ENCODE assay signal across 1 cellular context in the genomic region with DNA sequence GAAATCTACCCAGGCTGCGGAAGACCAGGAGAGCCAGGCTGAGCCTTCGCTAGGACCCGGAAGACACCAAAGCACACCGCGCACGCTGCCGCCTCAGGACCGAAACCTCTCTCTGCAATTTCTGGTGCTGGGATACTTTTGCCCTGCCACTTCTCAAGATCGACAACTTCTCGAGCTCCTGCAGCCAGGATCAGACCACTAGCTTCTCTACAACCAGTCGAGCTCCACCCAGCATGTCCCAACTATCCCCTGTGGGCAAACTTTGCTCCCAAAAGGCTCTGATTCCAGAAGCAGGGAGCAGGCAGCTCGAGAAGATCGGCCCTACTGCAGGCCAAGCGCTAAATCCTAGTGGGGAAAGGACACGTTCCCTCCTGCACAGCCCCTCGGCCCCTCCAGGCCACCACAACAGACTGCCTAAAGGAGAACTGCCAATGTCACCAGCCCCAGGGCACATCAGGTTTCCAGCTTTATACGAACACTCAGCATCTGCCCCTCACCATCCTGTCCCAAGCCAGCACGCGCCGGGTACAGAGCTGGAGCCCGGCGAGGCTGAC.
TF ChIP-seq lines count a peak whose summit lies in the region.

No MANE protein-coding gene starts in this region.

TF ChIP-seq in GM12878, 131 proteins besides CTCF, POLR2A, EP300 and RAD21 (continues in another document):
- peak; percentile 75; the same call in 1 of the 2 replicates for TF ChIP-seq POLR2AphosphoS5 (IDR thresholded peaks at IDR 0.05; ENCODE audit: low read length)
- TF ChIP-seq, protein P1, sequence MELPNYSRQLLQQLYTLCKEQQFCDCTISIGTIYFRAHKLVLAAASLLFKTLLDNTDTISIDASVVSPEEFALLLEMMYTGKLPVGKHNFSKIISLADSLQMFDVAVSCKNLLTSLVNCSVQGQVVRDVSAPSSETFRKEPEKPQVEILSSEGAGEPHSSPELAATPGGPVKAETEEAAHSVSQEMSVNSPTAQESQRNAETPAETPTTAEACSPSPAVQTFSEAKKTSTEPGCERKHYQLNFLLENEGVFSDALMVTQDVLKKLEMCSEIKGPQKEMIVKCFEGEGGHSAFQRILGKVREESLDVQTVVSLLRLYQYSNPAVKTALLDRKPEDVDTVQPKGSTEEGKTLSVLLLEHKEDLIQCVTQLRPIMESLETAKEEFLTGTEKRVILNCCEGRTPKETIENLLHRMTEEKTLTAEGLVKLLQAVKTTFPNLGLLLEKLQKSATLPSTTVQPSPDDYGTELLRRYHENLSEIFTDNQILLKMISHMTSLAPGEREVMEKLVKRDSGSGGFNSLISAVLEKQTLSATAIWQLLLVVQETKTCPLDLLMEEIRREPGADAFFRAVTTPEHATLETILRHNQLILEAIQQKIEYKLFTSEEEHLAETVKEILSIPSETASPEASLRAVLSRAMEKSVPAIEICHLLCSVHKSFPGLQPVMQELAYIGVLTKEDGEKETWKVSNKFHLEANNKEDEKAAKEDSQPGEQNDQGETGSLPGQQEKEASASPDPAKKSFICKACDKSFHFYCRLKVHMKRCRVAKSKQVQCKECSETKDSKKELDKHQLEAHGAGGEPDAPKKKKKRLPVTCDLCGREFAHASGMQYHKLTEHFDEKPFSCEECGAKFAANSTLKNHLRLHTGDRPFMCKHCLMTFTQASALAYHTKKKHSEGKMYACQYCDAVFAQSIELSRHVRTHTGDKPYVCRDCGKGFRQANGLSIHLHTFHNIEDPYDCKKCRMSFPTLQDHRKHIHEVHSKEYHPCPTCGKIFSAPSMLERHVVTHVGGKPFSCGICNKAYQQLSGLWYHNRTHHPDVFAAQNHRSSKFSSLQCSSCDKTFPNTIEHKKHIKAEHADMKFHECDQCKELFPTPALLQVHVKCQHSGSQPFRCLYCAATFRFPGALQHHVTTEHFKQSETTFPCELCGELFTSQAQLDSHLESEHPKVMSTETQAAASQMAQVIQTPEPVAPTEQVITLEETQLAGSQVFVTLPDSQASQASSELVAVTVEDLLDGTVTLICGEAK (IDR thresholded peaks at IDR 0.05; ENCODE audit: borderline replicate concordance) = no peak
- TF ChIP-seq BHLHE40 (IDR thresholded peaks at IDR 0.05; ENCODE audit: borderline replicate concordance in 1 of 2, low read depth in 2 of 2, low read length in 1 of 2) = peak in 1 of 2 experiments; percentile 37; a peak in 2 of 4 replicates
- TF ChIP-seq, protein P2, sequence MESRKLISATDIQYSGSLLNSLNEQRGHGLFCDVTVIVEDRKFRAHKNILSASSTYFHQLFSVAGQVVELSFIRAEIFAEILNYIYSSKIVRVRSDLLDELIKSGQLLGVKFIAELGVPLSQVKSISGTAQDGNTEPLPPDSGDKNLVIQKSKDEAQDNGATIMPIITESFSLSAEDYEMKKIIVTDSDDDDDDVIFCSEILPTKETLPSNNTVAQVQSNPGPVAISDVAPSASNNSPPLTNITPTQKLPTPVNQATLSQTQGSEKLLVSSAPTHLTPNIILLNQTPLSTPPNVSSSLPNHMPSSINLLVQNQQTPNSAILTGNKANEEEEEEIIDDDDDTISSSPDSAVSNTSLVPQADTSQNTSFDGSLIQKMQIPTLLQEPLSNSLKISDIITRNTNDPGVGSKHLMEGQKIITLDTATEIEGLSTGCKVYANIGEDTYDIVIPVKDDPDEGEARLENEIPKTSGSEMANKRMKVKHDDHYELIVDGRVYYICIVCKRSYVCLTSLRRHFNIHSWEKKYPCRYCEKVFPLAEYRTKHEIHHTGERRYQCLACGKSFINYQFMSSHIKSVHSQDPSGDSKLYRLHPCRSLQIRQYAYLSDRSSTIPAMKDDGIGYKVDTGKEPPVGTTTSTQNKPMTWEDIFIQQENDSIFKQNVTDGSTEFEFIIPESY (IDR thresholded peaks at IDR 0.05) = no peak
- no peak for TF ChIP-seq PAX5 (IDR thresholded peaks at IDR 0.05; ENCODE audit: borderline replicate concordance, low read depth, low read length)
- TF ChIP-seq, protein P3, sequence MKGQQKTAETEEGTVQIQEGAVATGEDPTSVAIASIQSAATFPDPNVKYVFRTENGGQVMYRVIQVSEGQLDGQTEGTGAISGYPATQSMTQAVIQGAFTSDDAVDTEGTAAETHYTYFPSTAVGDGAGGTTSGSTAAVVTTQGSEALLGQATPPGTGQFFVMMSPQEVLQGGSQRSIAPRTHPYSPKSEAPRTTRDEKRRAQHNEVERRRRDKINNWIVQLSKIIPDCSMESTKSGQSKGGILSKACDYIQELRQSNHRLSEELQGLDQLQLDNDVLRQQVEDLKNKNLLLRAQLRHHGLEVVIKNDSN (IDR thresholded peaks at IDR 0.05; ENCODE audit: borderline replicate concordance, extremely low read length, insufficient read depth, low read depth, low read length) = no peak
- TF ChIP-seq, protein P4, sequence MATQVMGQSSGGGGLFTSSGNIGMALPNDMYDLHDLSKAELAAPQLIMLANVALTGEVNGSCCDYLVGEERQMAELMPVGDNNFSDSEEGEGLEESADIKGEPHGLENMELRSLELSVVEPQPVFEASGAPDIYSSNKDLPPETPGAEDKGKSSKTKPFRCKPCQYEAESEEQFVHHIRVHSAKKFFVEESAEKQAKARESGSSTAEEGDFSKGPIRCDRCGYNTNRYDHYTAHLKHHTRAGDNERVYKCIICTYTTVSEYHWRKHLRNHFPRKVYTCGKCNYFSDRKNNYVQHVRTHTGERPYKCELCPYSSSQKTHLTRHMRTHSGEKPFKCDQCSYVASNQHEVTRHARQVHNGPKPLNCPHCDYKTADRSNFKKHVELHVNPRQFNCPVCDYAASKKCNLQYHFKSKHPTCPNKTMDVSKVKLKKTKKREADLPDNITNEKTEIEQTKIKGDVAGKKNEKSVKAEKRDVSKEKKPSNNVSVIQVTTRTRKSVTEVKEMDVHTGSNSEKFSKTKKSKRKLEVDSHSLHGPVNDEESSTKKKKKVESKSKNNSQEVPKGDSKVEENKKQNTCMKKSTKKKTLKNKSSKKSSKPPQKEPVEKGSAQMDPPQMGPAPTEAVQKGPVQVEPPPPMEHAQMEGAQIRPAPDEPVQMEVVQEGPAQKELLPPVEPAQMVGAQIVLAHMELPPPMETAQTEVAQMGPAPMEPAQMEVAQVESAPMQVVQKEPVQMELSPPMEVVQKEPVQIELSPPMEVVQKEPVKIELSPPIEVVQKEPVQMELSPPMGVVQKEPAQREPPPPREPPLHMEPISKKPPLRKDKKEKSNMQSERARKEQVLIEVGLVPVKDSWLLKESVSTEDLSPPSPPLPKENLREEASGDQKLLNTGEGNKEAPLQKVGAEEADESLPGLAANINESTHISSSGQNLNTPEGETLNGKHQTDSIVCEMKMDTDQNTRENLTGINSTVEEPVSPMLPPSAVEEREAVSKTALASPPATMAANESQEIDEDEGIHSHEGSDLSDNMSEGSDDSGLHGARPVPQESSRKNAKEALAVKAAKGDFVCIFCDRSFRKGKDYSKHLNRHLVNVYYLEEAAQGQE (IDR thresholded peaks at IDR 0.05; ENCODE audit: low read depth, low read length) = no peak
- TF ChIP-seq FOXM1 (IDR thresholded peaks at IDR 0.05; ENCODE audit: low read depth, low read length) = no peak
- TF ChIP-seq LARP7 (IDR thresholded peaks at IDR 0.05) = no peak; the same call in 1 of the 2 replicates
- TF ChIP-seq ASH2L (IDR thresholded peaks at IDR 0.05; ENCODE audit: borderline replicate concordance, low read depth) = no peak
- no peak for TF ChIP-seq TCF3 (IDR thresholded peaks at IDR 0.05; ENCODE audit: borderline replicate concordance, insufficient read depth, low read depth, low read length)
- TF ChIP-seq, protein P5, sequence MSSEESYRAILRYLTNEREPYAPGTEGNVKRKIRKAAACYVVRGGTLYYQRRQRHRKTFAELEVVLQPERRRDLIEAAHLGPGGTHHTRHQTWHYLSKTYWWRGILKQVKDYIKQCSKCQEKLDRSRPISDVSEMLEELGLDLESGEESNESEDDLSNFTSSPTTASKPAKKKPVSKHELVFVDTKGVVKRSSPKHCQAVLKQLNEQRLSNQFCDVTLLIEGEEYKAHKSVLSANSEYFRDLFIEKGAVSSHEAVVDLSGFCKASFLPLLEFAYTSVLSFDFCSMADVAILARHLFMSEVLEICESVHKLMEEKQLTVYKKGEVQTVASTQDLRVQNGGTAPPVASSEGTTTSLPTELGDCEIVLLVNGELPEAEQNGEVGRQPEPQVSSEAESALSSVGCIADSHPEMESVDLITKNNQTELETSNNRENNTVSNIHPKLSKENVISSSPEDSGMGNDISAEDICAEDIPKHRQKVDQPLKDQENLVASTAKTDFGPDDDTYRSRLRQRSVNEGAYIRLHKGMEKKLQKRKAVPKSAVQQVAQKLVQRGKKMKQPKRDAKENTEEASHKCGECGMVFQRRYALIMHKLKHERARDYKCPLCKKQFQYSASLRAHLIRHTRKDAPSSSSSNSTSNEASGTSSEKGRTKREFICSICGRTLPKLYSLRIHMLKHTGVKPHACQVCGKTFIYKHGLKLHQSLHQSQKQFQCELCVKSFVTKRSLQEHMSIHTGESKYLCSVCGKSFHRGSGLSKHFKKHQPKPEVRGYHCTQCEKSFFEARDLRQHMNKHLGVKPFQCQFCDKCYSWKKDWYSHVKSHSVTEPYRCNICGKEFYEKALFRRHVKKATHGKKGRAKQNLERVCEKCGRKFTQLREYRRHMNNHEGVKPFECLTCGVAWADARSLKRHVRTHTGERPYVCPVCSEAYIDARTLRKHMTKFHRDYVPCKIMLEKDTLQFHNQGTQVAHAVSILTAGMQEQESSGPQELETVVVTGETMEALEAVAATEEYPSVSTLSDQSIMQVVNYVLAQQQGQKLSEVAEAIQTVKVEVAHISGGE (CRISPR knock-in tag; IDR thresholded peaks at IDR 0.05) = no peak
- TF ChIP-seq, protein P6, sequence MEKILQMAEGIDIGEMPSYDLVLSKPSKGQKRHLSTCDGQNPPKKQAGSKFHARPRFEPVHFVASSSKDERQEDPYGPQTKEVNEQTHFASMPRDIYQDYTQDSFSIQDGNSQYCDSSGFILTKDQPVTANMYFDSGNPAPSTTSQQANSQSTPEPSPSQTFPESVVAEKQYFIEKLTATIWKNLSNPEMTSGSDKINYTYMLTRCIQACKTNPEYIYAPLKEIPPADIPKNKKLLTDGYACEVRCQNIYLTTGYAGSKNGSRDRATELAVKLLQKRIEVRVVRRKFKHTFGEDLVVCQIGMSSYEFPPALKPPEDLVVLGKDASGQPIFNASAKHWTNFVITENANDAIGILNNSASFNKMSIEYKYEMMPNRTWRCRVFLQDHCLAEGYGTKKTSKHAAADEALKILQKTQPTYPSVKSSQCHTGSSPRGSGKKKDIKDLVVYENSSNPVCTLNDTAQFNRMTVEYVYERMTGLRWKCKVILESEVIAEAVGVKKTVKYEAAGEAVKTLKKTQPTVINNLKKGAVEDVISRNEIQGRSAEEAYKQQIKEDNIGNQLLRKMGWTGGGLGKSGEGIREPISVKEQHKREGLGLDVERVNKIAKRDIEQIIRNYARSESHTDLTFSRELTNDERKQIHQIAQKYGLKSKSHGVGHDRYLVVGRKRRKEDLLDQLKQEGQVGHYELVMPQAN (conservative IDR thresholded peaks at IDR 0.05) = peak; percentile 25; the same call in 1 of the 2 replicates
- TF ChIP-seq, protein P7, sequence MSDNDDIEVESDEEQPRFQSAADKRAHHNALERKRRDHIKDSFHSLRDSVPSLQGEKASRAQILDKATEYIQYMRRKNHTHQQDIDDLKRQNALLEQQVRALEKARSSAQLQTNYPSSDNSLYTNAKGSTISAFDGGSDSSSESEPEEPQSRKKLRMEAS (IDR thresholded peaks at IDR 0.05; ENCODE audit: low read depth, low read length) = no peak; the same call in 1 of the 2 replicates
- no peak for TF ChIP-seq FOS (IDR thresholded peaks at IDR 0.05; ENCODE audit: borderline replicate concordance, extremely low read depth, insufficient read length)
- TF ChIP-seq SP1 (IDR thresholded peaks at IDR 0.05; ENCODE audit: low read depth, low read length) = no peak
- TF ChIP-seq NBN (IDR thresholded peaks at IDR 0.05) = peak; percentile 29; the same call in 1 of the 2 replicates
- TF ChIP-seq POU2F2 (IDR thresholded peaks at IDR 0.05; ENCODE audit: borderline replicate concordance, low read depth, low read length) = no peak
- TF ChIP-seq, protein P8, sequence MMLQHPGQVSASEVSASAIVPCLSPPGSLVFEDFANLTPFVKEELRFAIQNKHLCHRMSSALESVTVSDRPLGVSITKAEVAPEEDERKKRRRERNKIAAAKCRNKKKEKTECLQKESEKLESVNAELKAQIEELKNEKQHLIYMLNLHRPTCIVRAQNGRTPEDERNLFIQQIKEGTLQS (IDR thresholded peaks at IDR 0.05; ENCODE audit: borderline replicate concordance, extremely low read depth, low read depth, low read length) = no peak
- TF ChIP-seq, protein P9, sequence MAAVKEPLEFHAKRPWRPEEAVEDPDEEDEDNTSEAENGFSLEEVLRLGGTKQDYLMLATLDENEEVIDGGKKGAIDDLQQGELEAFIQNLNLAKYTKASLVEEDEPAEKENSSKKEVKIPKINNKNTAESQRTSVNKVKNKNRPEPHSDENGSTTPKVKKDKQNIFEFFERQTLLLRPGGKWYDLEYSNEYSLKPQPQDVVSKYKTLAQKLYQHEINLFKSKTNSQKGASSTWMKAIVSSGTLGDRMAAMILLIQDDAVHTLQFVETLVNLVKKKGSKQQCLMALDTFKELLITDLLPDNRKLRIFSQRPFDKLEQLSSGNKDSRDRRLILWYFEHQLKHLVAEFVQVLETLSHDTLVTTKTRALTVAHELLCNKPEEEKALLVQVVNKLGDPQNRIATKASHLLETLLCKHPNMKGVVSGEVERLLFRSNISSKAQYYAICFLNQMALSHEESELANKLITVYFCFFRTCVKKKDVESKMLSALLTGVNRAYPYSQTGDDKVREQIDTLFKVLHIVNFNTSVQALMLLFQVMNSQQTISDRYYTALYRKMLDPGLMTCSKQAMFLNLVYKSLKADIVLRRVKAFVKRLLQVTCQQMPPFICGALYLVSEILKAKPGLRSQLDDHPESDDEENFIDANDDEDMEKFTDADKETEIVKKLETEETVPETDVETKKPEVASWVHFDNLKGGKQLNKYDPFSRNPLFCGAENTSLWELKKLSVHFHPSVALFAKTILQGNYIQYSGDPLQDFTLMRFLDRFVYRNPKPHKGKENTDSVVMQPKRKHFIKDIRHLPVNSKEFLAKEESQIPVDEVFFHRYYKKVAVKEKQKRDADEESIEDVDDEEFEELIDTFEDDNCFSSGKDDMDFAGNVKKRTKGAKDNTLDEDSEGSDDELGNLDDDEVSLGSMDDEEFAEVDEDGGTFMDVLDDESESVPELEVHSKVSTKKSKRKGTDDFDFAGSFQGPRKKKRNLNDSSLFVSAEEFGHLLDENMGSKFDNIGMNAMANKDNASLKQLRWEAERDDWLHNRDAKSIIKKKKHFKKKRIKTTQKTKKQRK (IDR thresholded peaks at IDR 0.05; ENCODE audit: low read depth, low read length) = no peak
- TF ChIP-seq KLF5 (IDR thresholded peaks at IDR 0.05; ENCODE audit: partially characterized antibody) = no peak
- peak; percentile 36; the same call in 1 of the 2 replicates for TF ChIP-seq TAF1 (IDR thresholded peaks at IDR 0.05; ENCODE audit: borderline replicate concordance, low read depth, low read length)
- TF ChIP-seq, protein P10, sequence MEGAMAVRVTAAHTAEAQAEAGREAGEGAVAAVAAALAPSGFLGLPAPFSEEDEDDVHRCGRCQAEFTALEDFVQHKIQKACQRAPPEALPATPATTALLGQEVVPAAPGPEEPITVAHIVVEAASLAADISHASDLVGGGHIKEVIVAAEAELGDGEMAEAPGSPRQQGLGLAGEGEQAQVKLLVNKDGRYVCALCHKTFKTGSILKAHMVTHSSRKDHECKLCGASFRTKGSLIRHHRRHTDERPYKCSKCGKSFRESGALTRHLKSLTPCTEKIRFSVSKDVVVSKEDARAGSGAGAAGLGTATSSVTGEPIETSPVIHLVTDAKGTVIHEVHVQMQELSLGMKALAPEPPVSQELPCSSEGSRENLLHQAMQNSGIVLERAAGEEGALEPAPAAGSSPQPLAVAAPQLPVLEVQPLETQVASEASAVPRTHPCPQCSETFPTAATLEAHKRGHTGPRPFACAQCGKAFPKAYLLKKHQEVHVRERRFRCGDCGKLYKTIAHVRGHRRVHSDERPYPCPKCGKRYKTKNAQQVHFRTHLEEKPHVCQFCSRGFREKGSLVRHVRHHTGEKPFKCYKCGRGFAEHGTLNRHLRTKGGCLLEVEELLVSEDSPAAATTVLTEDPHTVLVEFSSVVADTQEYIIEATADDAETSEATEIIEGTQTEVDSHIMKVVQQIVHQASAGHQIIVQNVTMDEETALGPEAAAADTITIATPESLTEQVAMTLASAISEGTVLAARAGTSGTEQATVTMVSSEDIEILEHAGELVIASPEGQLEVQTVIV (IDR thresholded peaks at IDR 0.05; ENCODE audit: borderline replicate concordance, partially characterized antibody) = peak; percentile 47
- TF ChIP-seq YY1 (IDR thresholded peaks at IDR 0.05; ENCODE audit: low read depth, low read length) = peak; percentile 40; the same call in 1 of the 2 replicates
